In the genomic region with DNA sequence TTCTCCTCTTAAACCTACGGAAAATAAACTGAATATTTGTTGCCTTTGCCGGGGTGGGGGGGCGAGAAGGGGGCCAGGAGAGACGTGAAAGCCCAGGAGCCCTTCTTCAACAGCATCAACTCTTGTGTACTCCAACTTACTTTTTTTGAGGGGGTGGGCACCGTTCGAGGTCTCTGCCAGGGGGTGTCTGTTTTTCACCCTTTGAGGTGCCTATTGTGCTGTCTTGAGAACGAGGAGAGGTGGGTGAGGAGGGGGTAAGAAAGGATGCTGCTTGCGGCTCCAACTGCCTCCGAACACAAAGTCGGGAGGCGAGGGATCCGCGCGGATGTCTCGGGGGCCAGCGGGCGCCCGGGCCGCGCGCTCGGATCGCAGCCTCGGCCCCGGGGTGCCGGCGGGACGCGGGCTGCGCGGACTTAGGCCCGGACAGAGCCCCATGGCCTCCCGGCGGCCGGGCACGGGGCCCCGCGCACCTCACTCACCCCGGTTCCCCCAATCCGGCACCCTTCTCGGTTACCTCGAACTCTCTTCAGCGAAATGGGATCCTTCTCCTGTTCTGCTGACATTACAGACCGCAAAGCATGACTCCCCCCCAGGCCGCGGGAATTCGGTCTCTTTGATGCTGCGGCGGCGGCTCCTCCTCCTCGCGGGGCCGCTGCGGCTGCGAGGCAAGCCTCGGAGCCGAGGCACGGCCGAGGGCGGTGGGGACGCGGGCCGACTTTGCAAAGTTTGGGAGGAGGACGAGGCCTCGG, we compare ENCODE assay signal across 7 cellular contexts. TPM values are rescaled to one million over a fixed set of nuclear protein-coding genes. Genes with fewer than 3 reads are reported as not detected.
DNase-seq lines count a peak whose midpoint lies in the region; ATAC-seq and TF ChIP-seq lines count a peak whose summit lies in the region.

No MANE protein-coding gene starts in this region.

- H3K27me3 ChIP-seq in GM06990 (replicated peaks; ENCODE audit: control insufficient read depth, insufficient read depth, low read length) (no peaks in the 10 kb centered on the region; the same call in none of the 2 replicates), HCT116 (ENCODE audit: insufficient read depth, low read length) (no peaks in the 10 kb centered on the region), SJCRH30 (no peaks in the 10 kb centered on the region), colonic mucosa (peaks cover 15% of the 10 kb centered on the region)

- H2AFZ ChIP-seq in HCT116 (ENCODE audit: low read depth, low read length, poor library complexity, severe bottlenecking): no peak overlapping the region

- no peaks in the 10 kb centered on the region for H3K36me3 ChIP-seq in GM06990 (ENCODE audit: control insufficient read depth, insufficient read depth, low read length)
- H3K36me3 ChIP-seq in HCT116 (ENCODE audit: control insufficient read depth in 1 of 2, insufficient read depth in 2 of 2, low read length in 2 of 2): no peaks in the 10 kb centered on the region
- H3K36me3 ChIP-seq in SJCRH30: peaks cover 2% of the 10 kb centered on the region; the same call in 1 of the 2 replicates
- H3K36me3 ChIP-seq in colonic mucosa: no peaks in the 10 kb centered on the region

- TF ChIP-seq POLR2A in HCT116 (IDR thresholded peaks at IDR 0.05; ENCODE audit: borderline replicate concordance, extremely low read depth, insufficient read depth, insufficient read length): no peak

- POLR2A ChIA-PET in HCT116 (lab: Charles Lee): no interaction called here

- CTCF ChIA-PET in HCT116 (lab: Charles Lee): no interaction called here

- intact Hi-C loops in HCT116 (cut with micrococcal nuclease): no loop called here
- intact Hi-C loops in colonic mucosa (cut with DNase I): no loop called here

- H3K4me3 ChIP-seq in GM06990 (replicated peaks; ENCODE audit: low read depth, low read length) (peak overlapping the region; percentile 23), HCT116 (replicated peaks in 1 of 2; ENCODE audit: low read depth in 1 of 2, low read length in 2 of 2) (peak overlapping the region; percentile 23 to 48; a peak in 3 of 4 replicates), SJCRH30 (peak overlapping the region; percentile 86), colonic mucosa (peak overlapping the region; percentile 29)

- TF ChIP-seq RAD21 in HCT116 (IDR thresholded peaks at IDR 0.05; ENCODE audit: low read depth): no peak

- H3K9me3 ChIP-seq in HCT116 (ENCODE audit: control insufficient read depth in 1 of 2, insufficient read depth in 1 of 2, low read depth in 1 of 2, low read length in 2 of 2) (no peaks in the 10 kb centered on the region), SJCRH30 (replicated peaks) (no peaks in the 10 kb centered on the region), colonic mucosa (no peaks in the 10 kb centered on the region)

- H3K79me2 ChIP-seq in HCT116 (ENCODE audit: insufficient read depth, low read length): no peaks in the 10 kb centered on the region

- no TSS peak for BruUV-seq in HCT116 (replicated peaks; lab: Mats Ljungman, UMichigan)

- DNase-seq in GM06990 (ENCODE audit: extremely low read depth, insufficient read length) (peak; percentile 9), HCT116 (ENCODE audit: low read depth, low spot score) (no peak), SJCRH30 (peak; percentile 70 to 71), colonic mucosa (peak; percentile 17), left lobe of liver (ENCODE audit: low spot score) (no peak), stromal cell of bone marrow (ENCODE audit: low read depth) (peak; percentile 23), NCI-H446 treated with DMSO at 0.1 percent for 48 hours (lab: John Stamatoyannopoulos, UW) (no peak)

- peaks cover 0 to 3% of the 10 kb centered on the region in 2 experiments; a peak in 1 of 4 replicates for H3K4me1 ChIP-seq in HCT116 (ENCODE audit: control insufficient read depth in 1 of 2, insufficient read depth in 2 of 2, low read length in 2 of 2)
- no peaks in the 10 kb centered on the region for H3K4me1 ChIP-seq in SJCRH30
- H3K4me1 ChIP-seq in colonic mucosa: no peaks in the 10 kb centered on the region

- RAD21 ChIA-PET in HCT116 (lab: Charles Lee; ENCODE audit: low non-redundant PET in 1 of 2, low total read pairs in 2 of 2, uncharacterized antibody in 2 of 2, unreplicated experiment in 2 of 2): no interaction called here

- H4K20me1 ChIP-seq in HCT116 (ENCODE audit: insufficient read depth): no peaks in the 10 kb centered on the region

- H3K27ac ChIP-seq in HCT116 (ENCODE audit: low read depth, low read length) (no peak overlapping the region), SJCRH30 (peak overlapping the region; percentile 72), colonic mucosa (no peak overlapping the region)

- no peaks in the 10 kb centered on the region for H3K9me2 ChIP-seq in HCT116 (ENCODE audit: insufficient read depth)

- H3K9ac ChIP-seq in HCT116 (ENCODE audit: low read length) (0 out of 2 replicates have a peak overlapping the region, but pooled peaks have one; percentile 25), colonic mucosa (ENCODE audit: low read depth in 2 of 2, low read length in 2 of 2) (peak overlapping the region in 1 of 2 donors; percentile 28)

- TF ChIP-seq CTCF in GM06990 (IDR thresholded peaks at IDR 0.05; ENCODE audit: insufficient read depth, low read length, poor library complexity, severe bottlenecking) (no peak), HCT116 (IDR thresholded peaks at IDR 0.05 in 2 of 3, conservative IDR thresholded peaks at IDR 0.05 in 1 of 3; ENCODE audit: borderline replicate concordance in 1 of 3, insufficient read depth in 1 of 3, low read depth in 2 of 3, low read length in 2 of 3) (no peak), colonic mucosa (IDR thresholded peaks at IDR 0.05) (no peak)

- H3K4me2 ChIP-seq in HCT116 (ENCODE audit: low read length): peak overlapping the region; percentile 81

- peak; percentile 77 for ATAC-seq in HCT116
- peak; percentile 32 for ATAC-seq in left lobe of liver

TF ChIP-seq in HCT116, 20 proteins besides CTCF, POLR2A, EP300 and RAD21:
- TF ChIP-seq ELF1 (IDR thresholded peaks at IDR 0.05; ENCODE audit: borderline replicate concordance, low read depth): no peak
- TF ChIP-seq EGR1 (IDR thresholded peaks at IDR 0.05; ENCODE audit: low read depth): no peak
- TF ChIP-seq, protein P1, sequence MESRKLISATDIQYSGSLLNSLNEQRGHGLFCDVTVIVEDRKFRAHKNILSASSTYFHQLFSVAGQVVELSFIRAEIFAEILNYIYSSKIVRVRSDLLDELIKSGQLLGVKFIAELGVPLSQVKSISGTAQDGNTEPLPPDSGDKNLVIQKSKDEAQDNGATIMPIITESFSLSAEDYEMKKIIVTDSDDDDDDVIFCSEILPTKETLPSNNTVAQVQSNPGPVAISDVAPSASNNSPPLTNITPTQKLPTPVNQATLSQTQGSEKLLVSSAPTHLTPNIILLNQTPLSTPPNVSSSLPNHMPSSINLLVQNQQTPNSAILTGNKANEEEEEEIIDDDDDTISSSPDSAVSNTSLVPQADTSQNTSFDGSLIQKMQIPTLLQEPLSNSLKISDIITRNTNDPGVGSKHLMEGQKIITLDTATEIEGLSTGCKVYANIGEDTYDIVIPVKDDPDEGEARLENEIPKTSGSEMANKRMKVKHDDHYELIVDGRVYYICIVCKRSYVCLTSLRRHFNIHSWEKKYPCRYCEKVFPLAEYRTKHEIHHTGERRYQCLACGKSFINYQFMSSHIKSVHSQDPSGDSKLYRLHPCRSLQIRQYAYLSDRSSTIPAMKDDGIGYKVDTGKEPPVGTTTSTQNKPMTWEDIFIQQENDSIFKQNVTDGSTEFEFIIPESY (IDR thresholded peaks at IDR 0.05; ENCODE audit: extremely low read depth, insufficient replicate concordance, low read length): no peak
- TF ChIP-seq TCF7L2 (IDR thresholded peaks at IDR 0.05; ENCODE audit: borderline replicate concordance, extremely low read depth, insufficient read depth, insufficient read length): peak; percentile 96
- no peak for TF ChIP-seq EZH2 (IDR thresholded peaks at IDR 0.05)
- no peak for TF ChIP-seq POLR2AphosphoS5 (IDR thresholded peaks at IDR 0.05; ENCODE audit: low read depth, low read length)
- TF ChIP-seq FOSL1 (IDR thresholded peaks at IDR 0.05; ENCODE audit: low read depth): no peak
- no peak for TF ChIP-seq ZNF274 (IDR thresholded peaks at IDR 0.05; ENCODE audit: low read depth, low read length)
TF ChIP-seq in HCT116: peak in this region for 1.

RNA-seq across cellular contexts. Expression of gene PYGO1, which starts 0.7 kb away (rescaled TPM):
- total RNA-seq in HCT116 (2021; ENCODE audit: unreplicated experiment) (0.34 TPM), colonic mucosa (1 to 10 TPM in 1 of 2 donors, under 1 TPM in 1; 0.30 to 2.3 TPM), left lobe of liver (0.18 TPM)
- polyA plus RNA-seq in HCT116 (2012): 0.05 and 0.12 TPM in 2 replicates
- total RNA-seq in SJCRH30 (2014; rRNA removed; shearing (Covaris generic)): 22.0 and 24.3 TPM in 2 replicates

Comparison
In these comparisons a context has a peak if more than half of its experiments do, and no peak if none do; other contexts are left out.
1. DNase-seq: peak in GM06990 (single experiment), SJCRH30 (2 of 2), colonic mucosa (single experiment) and stromal cell of bone marrow (single experiment); none in HCT116 (single experiment), left lobe of liver (single experiment) and NCI-H446 treated with DMSO at 0.1 percent for 48 hours (single experiment).
2. H3K4me3 ChIP-seq: peak in every context shown above with its lines; median percentile 86 in SJCRH30; 36 in HCT116; 29 in colonic mucosa; 23 in GM06990.